ENCODE assay signal across 8 cellular contexts in the genomic region with DNA sequence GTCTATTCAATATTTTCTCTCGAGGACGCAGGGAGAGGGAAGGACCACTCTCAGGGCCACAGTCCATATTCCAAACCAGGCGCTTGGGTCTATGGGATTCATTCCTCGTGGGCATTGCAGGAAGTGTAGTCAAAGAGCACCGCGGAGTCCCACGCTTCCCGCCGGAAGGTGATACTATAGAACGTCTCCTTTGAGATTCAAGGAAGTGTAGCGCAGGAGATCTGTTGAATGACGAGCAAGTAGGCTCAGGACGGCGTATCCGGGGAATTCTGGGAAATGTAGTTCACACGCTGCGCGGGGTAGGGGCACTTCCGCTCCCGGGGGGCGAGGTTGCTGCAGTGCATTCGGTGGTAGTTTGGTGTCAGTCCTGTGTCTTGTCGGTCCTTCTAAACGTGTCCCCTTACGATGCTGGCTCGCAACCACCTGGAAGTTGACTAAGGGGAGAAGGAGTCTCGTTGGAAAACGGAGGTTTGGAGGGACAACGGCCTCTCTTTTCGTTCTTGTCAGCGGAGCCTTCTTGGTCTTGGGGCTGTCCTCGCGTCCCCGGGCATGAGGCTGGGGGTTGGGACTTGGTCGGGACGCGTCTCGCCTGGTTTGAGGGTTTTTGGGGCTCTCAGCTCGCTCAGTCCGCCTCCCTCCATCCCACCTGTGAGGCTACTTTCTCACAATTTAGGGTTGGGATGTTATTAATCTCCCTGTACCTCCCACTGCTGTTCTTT. TPM values are rescaled to one million over a fixed set of nuclear protein-coding genes. Genes with fewer than 3 reads are reported as not detected.
DNase-seq lines count a peak whose midpoint lies in the region; ATAC-seq, FAIRE-seq and TF ChIP-seq lines count a peak whose summit lies in the region.

Gene ZNF284, plus strand, starts transcription at position 336 of the 719 bp plus-strand sequence. CDS start 4,231 bp downstream, outside the sequence.

- H4K20me1 ChIP-seq in neural cell (ENCODE audit: insufficient read depth) = no peaks in the 10 kb centered on the region

- TF ChIP-seq RAD21 in Ishikawa (IDR thresholded peaks at IDR 0.05; ENCODE audit: low read depth) (peak; percentile 7; the same call in 1 of the 2 replicates), neural cell (conservative IDR thresholded peaks at IDR 0.05) (peak; percentile 19)

- H3K4me1 ChIP-seq in RWPE2 (ENCODE audit: insufficient read depth, poor library complexity, severe bottlenecking) = no peaks in the 10 kb centered on the region

- no peaks in the 10 kb centered on the region for H3K27me3 ChIP-seq in RWPE2 (ENCODE audit: insufficient read depth, poor library complexity, severe bottlenecking)
- no peaks in the 10 kb centered on the region for H3K27me3 ChIP-seq in neural cell (ENCODE audit: insufficient read depth, low read depth, low read length)

- H3K9me3 Mint-ChIP-seq in stimulated activated naive CD8-positive, alpha-beta T cell treated with anti-CD3 and anti-CD28 coated beads, Interleukin-15, amount 100 ng/mL, for 72 hours = peaks cover 34 to 43% of the 10 kb centered on the region in 2 donors

- H3K36me3 ChIP-seq in RWPE2 (ENCODE audit: low read depth) (peaks cover 5% of the 10 kb centered on the region), neural cell (ENCODE audit: insufficient read depth, low read length) (peaks cover 8% of the 10 kb centered on the region)

- H3K9ac ChIP-seq in neural cell (ENCODE audit: low read length) = peak within 1 kb of the TSS; percentile 66

- DNase-seq in D721Med (ENCODE audit: insufficient read length, low spot score) (peak; percentile 77), RWPE2 (ENCODE audit: low spot score) (peak; percentile 82), activated gamma-delta T cell (lab: John Stamatoyannopoulos, UW) (peak; percentile 19), fibroblast of villous mesenchyme (ENCODE audit: low read depth) (peak; percentile 92)
- DNase-seq in stimulated activated naive CD8-positive, alpha-beta T cell treated with anti-CD3 and anti-CD28 coated beads, Interleukin-15, amount 100 ng/mL, for 72 hours = peak; percentile 70 to 81

- FAIRE-seq in D721Med (lab: Jason Lieb, UNC) = no peak

- H3F3A ChIP-seq in neural cell (ENCODE audit: insufficient read depth, low read length, poor library complexity, severe bottlenecking) = no peaks in the 10 kb centered on the region

- H3K27me3 Mint-ChIP-seq in stimulated activated naive CD8-positive, alpha-beta T cell treated with anti-CD3 and anti-CD28 coated beads, Interleukin-15, amount 100 ng/mL, for 72 hours = no peaks in the 10 kb centered on the region

- H3K4me2 ChIP-seq in neural cell (ENCODE audit: low read length) = peak within 1 kb of the TSS; percentile 88

- H3K4me3 Mint-ChIP-seq in stimulated activated naive CD8-positive, alpha-beta T cell treated with anti-CD3 and anti-CD28 coated beads, Interleukin-15, amount 100 ng/mL, for 72 hours = peak within 1 kb of the TSS; percentile 90 to 92

- no peaks in the 10 kb centered on the region for H3K9me3 ChIP-seq in RWPE2 (ENCODE audit: severe bottlenecking)
- H3K9me3 ChIP-seq in neural cell (ENCODE audit: low read length) = no peaks in the 10 kb centered on the region

- H3K4me3 ChIP-seq in RWPE2 (ENCODE audit: severe bottlenecking) (peak within 1 kb of the TSS; percentile 52), fibroblast of villous mesenchyme (ENCODE audit: low read depth, low read length) (peak within 1 kb of the TSS; percentile 81), neural cell (ENCODE audit: low read length) (peak within 1 kb of the TSS; percentile 76)

- no peaks in the 10 kb centered on the region for H3K9me2 ChIP-seq in neural cell (ENCODE audit: insufficient read depth, low read length)

- no peak for TF ChIP-seq EP300 in Ishikawa (IDR thresholded peaks at IDR 0.05; ENCODE audit: borderline replicate concordance)
- no peak for TF ChIP-seq EP300 in neural cell (conservative IDR thresholded peaks at IDR 0.05; ENCODE audit: poor library complexity, severe bottlenecking)

- peak; percentile 85 for ATAC-seq in GM21526 (IDR thresholded peaks at IDR 0.05; ENCODE audit: low FRiP score, unreplicated experiment)
- peak; percentile 98 for ATAC-seq in RWPE2 (ENCODE audit: low read depth)
- peak; percentile 100 for ATAC-seq in stimulated activated naive CD8-positive, alpha-beta T cell treated with anti-CD3 and anti-CD28 coated beads, Interleukin-15, amount 100 ng/mL, for 72 hours

- no peaks in the 10 kb centered on the region for H3K79me2 ChIP-seq in neural cell (replicated peaks; ENCODE audit: insufficient read depth, low read length)

- peak within 1 kb of the TSS; percentile 71 for H2AFZ ChIP-seq in neural cell (ENCODE audit: low read depth, low read length)

- TF ChIP-seq CTCF in D721Med (IDR thresholded peaks at IDR 0.05; ENCODE audit: insufficient read depth, missing control alignments) (no peak), RWPE2 (IDR thresholded peaks at IDR 0.05; ENCODE audit: poor library complexity, severe bottlenecking) (no peak), fibroblast of villous mesenchyme (IDR thresholded peaks at IDR 0.05; ENCODE audit: insufficient read depth, low read depth, low read length) (no peak), neural cell (IDR thresholded peaks at IDR 0.05; ENCODE audit: poor library complexity, severe bottlenecking) (no peak)

- peak within 1 kb of the TSS; percentile 61 to 80 for H3K27ac Mint-ChIP-seq in stimulated activated naive CD8-positive, alpha-beta T cell treated with anti-CD3 and anti-CD28 coated beads, Interleukin-15, amount 100 ng/mL, for 72 hours

- H3K27ac ChIP-seq in RWPE2 (ENCODE audit: poor library complexity, severe bottlenecking) (peak within 1 kb of the TSS; percentile 2), neural cell (ENCODE audit: low read length) (peak within 1 kb of the TSS; percentile 70)

- peaks cover 21% of the 10 kb centered on the region for H3K4me1 Mint-ChIP-seq in stimulated activated naive CD8-positive, alpha-beta T cell treated with anti-CD3 and anti-CD28 coated beads, Interleukin-15, amount 100 ng/mL, for 72 hours

TF ChIP-seq in Ishikawa, 13 proteins besides CTCF, POLR2A, EP300 and RAD21 (continues in another document):
- TF ChIP-seq CEBPB (IDR thresholded peaks at IDR 0.05) = no peak
- TF ChIP-seq NFIC (IDR thresholded peaks at IDR 0.05) = no peak
- TF ChIP-seq FOXM1 (IDR thresholded peaks at IDR 0.05; ENCODE audit: borderline replicate concordance, low read depth) = no peak
- peak; percentile 40; the same call in 1 of the 2 replicates for TF ChIP-seq TAF1 (IDR thresholded peaks at IDR 0.05; ENCODE audit: low read depth)
- TF ChIP-seq TCF12 (IDR thresholded peaks at IDR 0.05; ENCODE audit: low read depth) = no peak; the same call in 1 of the 2 replicates
- no peak for TF ChIP-seq USF1 (IDR thresholded peaks at IDR 0.05)
- TF ChIP-seq, protein P1, sequence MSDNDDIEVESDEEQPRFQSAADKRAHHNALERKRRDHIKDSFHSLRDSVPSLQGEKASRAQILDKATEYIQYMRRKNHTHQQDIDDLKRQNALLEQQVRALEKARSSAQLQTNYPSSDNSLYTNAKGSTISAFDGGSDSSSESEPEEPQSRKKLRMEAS (IDR thresholded peaks at IDR 0.05) = peak; percentile 68
- TF ChIP-seq TEAD4 (IDR thresholded peaks at IDR 0.05) = no peak

TF ChIP-seq in neural cell, 6 proteins besides CTCF, POLR2A, EP300 and RAD21:
- TF ChIP-seq MXI1 (conservative IDR thresholded peaks at IDR 0.05; ENCODE audit: poor library complexity, severe bottlenecking) (peak; percentile 86), TAF1 (IDR thresholded peaks at IDR 0.05; ENCODE audit: low read depth) (peak; percentile 56), SMC3 (conservative IDR thresholded peaks at IDR 0.05; ENCODE audit: poor library complexity) (peak; percentile 35), EZH2 (IDR thresholded peaks at IDR 0.05; ENCODE audit: borderline replicate concordance, insufficient read depth, low read length, poor library complexity, severe bottlenecking) (no peak), POLR2AphosphoS5 (IDR thresholded peaks at IDR 0.05) (peak; percentile 71)
- TF ChIP-seq, protein P2, sequence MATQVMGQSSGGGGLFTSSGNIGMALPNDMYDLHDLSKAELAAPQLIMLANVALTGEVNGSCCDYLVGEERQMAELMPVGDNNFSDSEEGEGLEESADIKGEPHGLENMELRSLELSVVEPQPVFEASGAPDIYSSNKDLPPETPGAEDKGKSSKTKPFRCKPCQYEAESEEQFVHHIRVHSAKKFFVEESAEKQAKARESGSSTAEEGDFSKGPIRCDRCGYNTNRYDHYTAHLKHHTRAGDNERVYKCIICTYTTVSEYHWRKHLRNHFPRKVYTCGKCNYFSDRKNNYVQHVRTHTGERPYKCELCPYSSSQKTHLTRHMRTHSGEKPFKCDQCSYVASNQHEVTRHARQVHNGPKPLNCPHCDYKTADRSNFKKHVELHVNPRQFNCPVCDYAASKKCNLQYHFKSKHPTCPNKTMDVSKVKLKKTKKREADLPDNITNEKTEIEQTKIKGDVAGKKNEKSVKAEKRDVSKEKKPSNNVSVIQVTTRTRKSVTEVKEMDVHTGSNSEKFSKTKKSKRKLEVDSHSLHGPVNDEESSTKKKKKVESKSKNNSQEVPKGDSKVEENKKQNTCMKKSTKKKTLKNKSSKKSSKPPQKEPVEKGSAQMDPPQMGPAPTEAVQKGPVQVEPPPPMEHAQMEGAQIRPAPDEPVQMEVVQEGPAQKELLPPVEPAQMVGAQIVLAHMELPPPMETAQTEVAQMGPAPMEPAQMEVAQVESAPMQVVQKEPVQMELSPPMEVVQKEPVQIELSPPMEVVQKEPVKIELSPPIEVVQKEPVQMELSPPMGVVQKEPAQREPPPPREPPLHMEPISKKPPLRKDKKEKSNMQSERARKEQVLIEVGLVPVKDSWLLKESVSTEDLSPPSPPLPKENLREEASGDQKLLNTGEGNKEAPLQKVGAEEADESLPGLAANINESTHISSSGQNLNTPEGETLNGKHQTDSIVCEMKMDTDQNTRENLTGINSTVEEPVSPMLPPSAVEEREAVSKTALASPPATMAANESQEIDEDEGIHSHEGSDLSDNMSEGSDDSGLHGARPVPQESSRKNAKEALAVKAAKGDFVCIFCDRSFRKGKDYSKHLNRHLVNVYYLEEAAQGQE (IDR thresholded peaks at IDR 0.05; ENCODE audit: borderline replicate concordance) = peak; percentile 44

RNA-seq across cellular contexts. Expression of gene ZNF284, which starts in this region (rescaled TPM):
- total RNA-seq in fibroblast of villous mesenchyme = 3.2 and 3.9 TPM in 2 replicates
- 3.5 and 3.8 TPM in 2 replicates for polyA plus RNA-seq in neural cell
- polyA minus RNA-seq in neural cell = 6.8 and 9.4 TPM in 2 replicates

Comparison
In these comparisons a context has a peak if more than half of its experiments do, and no peak if none do; other contexts are left out.
1. Peak in every context shown above with its lines: DNase-seq, ATAC-seq, H3K4me3 ChIP-seq and H3K27ac ChIP-seq.
2. DNase-seq: peak in every context shown above with its lines; median percentile 92 in fibroblast of villous mesenchyme; 82 in RWPE2; 77 in D721Med; 76 in stimulated activated naive CD8-positive, alpha-beta T cell treated with anti-CD3 and anti-CD28 coated beads, Interleukin-15, amount 100 ng/mL, for 72 hours; 19 in activated gamma-delta T cell.